In the genomic region with DNA sequence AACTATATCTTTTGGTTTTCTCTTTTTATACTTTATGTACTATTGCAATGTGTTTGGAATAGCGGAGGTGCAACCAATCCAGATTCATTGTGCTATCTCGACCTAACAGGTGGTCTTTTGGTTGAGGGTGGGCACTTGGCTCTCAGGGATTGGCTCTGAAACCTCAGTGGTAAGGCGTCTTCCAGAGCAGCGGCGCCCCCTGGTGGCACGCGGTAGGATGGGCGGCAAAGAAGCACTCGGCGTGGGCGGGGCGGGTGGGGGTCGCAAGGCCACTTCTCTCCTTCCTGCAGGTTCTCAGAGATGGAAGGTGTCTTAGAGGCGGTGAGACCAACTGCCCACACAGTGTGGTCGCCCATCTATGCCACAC, we compare ENCODE assay signal across 8 cellular contexts. TPM values are rescaled to one million over a fixed set of nuclear protein-coding genes. Genes with fewer than 3 reads are reported as not detected.
DNase-seq lines count a peak whose midpoint lies in the region; ATAC-seq and TF ChIP-seq lines count a peak whose summit lies in the region.

No MANE protein-coding gene starts in this region.

- H3K27me3 ChIP-seq in dorsolateral prefrontal cortex: no peaks in the 10 kb centered on the region

- peak; percentile 61 to 92 (median 80) for TF ChIP-seq CTCF in dorsolateral prefrontal cortex (IDR thresholded peaks at IDR 0.05 in 54 of 56, conservative IDR thresholded peaks at IDR 0.05 in 2 of 56; ENCODE audit: low read depth in 1 of 56, partially characterized antibody in 56 of 56)

- ATAC-seq in HG02884 (IDR thresholded peaks at IDR 0.05; ENCODE audit: unreplicated experiment): peak; percentile 33

- peak overlapping the region; percentile 36 to 79 (median 62) for H3K4me3 ChIP-seq in dorsolateral prefrontal cortex

- DNase-seq in NCI-H1436 (lab: John Stamatoyannopoulos, UW): peak; percentile 44
- DNase-seq in NCI-H1436 treated with DMSO at 0.1 percent for 48 hours (lab: John Stamatoyannopoulos, UW): no peak
- DNase-seq in NCI-H2227 (lab: John Stamatoyannopoulos, UW; ENCODE audit: unreplicated experiment): peak; percentile 69
- DNase-seq in activated CD4-positive, alpha-beta T cell treated with anti-CD3 and anti-CD28 coated beads, Interleukin-2, amount 50 U/mL, for 24 hours (ENCODE audit: low read depth in 1 of 2, low spot score in 1 of 2): peak; percentile 65 to 66
- DNase-seq in dorsolateral prefrontal cortex: peak; percentile 63 to 78 (median 73)
- peak; percentile 63 to 71 for DNase-seq in lung microvascular endothelial cell (ENCODE audit: low read depth in 2 of 2)
- peak; percentile 55 for DNase-seq in stimulated activated CD8-positive, alpha-beta memory T cell treated with anti-CD3 and anti-CD28 coated beads, Interleukin-12 subunit alpha, Interleukin-12 subunit beta, amount 100 ng/mL, for 4 hours (ENCODE audit: low read depth)

- intact Hi-C loops in dorsolateral prefrontal cortex (cut with DNase I): loop anchor here (1.0 to 10.0 kb wide), 7 partner anchors 53 to 405 kb away; a partner anchor contains a TSS

- H3K27ac ChIP-seq in dorsolateral prefrontal cortex: peak overlapping the region in 48 of 59 donors; percentile 16 to 88 (median 70)

RNA-seq across cellular contexts. Expression of a gene that starts 19.2 kb away (rescaled TPM):
- total RNA-seq in dorsolateral prefrontal cortex (not detected), lung microvascular endothelial cell (not detected in 2 replicates)

RNA-seq across cellular contexts. Expression of a gene that starts 53.7 kb away (rescaled TPM):
- 10 to 100 TPM; 20.4 to 52.7 (median 39.5) TPM for total RNA-seq in dorsolateral prefrontal cortex
- total RNA-seq in lung microvascular endothelial cell: 24.2 and 39.5 TPM in 2 replicates
